ENCODE assay signal across 24 cellular contexts in genomic region chr1:15220024-15220392, GRCh38. TPM values are rescaled to one million over a fixed set of nuclear protein-coding genes. Genes with fewer than 3 reads are reported as not detected.
"Had no signal": no experiment of that assay in that cellular context is flagged by ENCODE, and none has a peak within 500 bp of the region (broad histone marks: within the 10 kb centered on the region; RNA-seq: fewer than 3 reads in every experiment).

No MANE protein-coding gene starts in this region.

- DNase-seq: dermis blood vessel endothelial cell; dorsolateral prefrontal cortex; effector CD4-positive, alpha-beta T cell; effector memory CD4-positive, alpha-beta T cell; erythroblast; esophagus squamous epithelium; foreskin fibroblast; foreskin melanocyte; gastrocnemius medialis; glutamatergic neuron; head of caudate nucleus; heart right ventricle; hippocampal formation; left cardiac atrium; left lung; left ventricle myocardium superior; lower lobe of right lung; mesenchymal stem cell; mucosa of descending colon had no signal

- H3K9me3 ChIP-seq: esophagus squamous epithelium, gastrocnemius medialis, heart right ventricle, left lung, lower lobe of right lung, mucosa of descending colon had no signal

- ATAC-seq: esophagus mucosa, gastrocnemius medialis, heart right ventricle, left cardiac atrium, left lung, left ventricle myocardium superior, lower lobe of right lung had no signal

- H3K27me3 ChIP-seq: dorsolateral prefrontal cortex, esophagus squamous epithelium, gastrocnemius medialis, heart right ventricle, left lung had no signal

- H3K4me1 ChIP-seq: gastrocnemius medialis had no signal

- H3K4me3 ChIP-seq: coronary artery, dorsolateral prefrontal cortex, esophagus squamous epithelium, gastrocnemius medialis, heart right ventricle, left lung, lower lobe of right lung, mucosa of descending colon had no signal

- H3K36me3 ChIP-seq: gastrocnemius medialis had no signal

- H3K27ac ChIP-seq: coronary artery, dorsolateral prefrontal cortex, epithelial cell of prostate, esophagus squamous epithelium, gastrocnemius medialis, heart right ventricle, left lung, lower lobe of right lung had no signal

RNA-seq across cellular contexts. Expression of gene FHAD1, which starts 27.0 kb away (rescaled TPM):
- total RNA-seq: gastrocnemius medialis, glomerular endothelial cell, left ventricle myocardium superior, lung microvascular endothelial cell had no signal
